In the genomic region with DNA sequence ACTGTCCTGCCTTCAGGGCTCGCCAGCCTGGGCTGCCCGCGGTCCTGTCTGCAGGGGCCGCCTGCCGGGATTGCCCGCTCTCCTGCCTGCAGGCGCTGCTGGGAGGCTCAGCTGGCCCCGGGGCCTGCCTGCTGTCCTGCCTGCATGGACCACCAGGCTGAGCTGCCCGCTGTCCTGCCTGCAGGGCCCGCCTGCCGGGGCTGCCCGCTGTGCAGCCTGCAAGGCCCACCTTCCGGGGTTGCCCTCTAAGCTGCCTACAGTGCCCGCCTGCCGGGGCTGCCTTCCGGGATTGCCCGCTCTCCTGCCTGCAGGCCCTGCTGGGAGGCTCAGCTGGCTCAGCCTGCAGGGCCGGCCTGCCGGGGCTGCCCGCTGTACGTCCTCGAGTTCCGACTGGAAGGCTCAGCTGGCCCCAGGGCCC, we compare ENCODE assay signal across 8 cellular contexts.
A peak's percentile ranks its signal among the peaks of the same experiment; 100 is the strongest.
DNase-seq lines count a peak whose midpoint lies in the region; ATAC-seq, FAIRE-seq and TF ChIP-seq lines count a peak whose summit lies in the region.

No MANE protein-coding gene starts in this region.

- H3K4me3 ChIP-seq in pancreas, result peak overlapping the region in 3 of 4 donors; percentile 28 to 63 (median 51)

- DNase-seq in NCI-H774 (lab: John Stamatoyannopoulos, UW) (peak; percentile 39), amniotic epithelial cell (ENCODE audit: low read depth) (peak; percentile 22), pancreas (peak in 3 of 6 donors; percentile 71 to 87 (median 74)), DMS79 treated with DMSO at 0.1 percent for 48 hours (lab: John Stamatoyannopoulos, UW) (no peak)

- H3K4me1 ChIP-seq in pancreas, result no peaks in the 10 kb centered on the region

- no peak for TF ChIP-seq CTCF in pancreas (IDR thresholded peaks at IDR 0.05)

- H3K36me3 ChIP-seq in pancreas, result no peaks in the 10 kb centered on the region

- intact Hi-C loops in pancreas (cut with DNase I), result no loop called here

- H3K27ac ChIP-seq in pancreas, result peak overlapping the region in 3 of 4 donors; percentile 71 to 92 (median 74)

- WGBS in pancreas, 2 donors, result 24 to 38% methylated on average over 14 to 23 of the region's 23 CpGs

- ATAC-seq in GM19395 (IDR thresholded peaks at IDR 0.05; ENCODE audit: unreplicated experiment) (peak; percentile 48), pancreas (peak in 3 of 4 donors; percentile 66 to 85 (median 73)), GM18870 (IDR thresholded peaks at IDR 0.05; ENCODE audit: unreplicated experiment) (no peak), HG03108 (IDR thresholded peaks at IDR 0.05; ENCODE audit: unreplicated experiment) (no peak), GM18861 (IDR thresholded peaks at IDR 0.05; ENCODE audit: unreplicated experiment) (no peak)

- FAIRE-seq in pancreas (lab: Jason Lieb, UNC), result no peak

- peaks cover 0 to 7% (median 0%) of the 10 kb centered on the region in 4 donors for H3K9me3 ChIP-seq in pancreas

- no peaks in the 10 kb centered on the region for H3K27me3 ChIP-seq in pancreas

Comparison
In these comparisons a context has a peak if more than half of its experiments do, and no peak if none do; other contexts are left out.
1. ATAC-seq: peak in GM19395 (single experiment) and pancreas (3 of 4); none in GM18870 (single experiment), HG03108 (single experiment) and GM18861 (single experiment).